Comparison of ENCODE assay signal across 11 cellular contexts in genomic region chr14:77051101-77051500, GRCh38. TPM values are rescaled to one million over a fixed set of nuclear protein-coding genes. Genes with fewer than 3 reads are reported as not detected.
A peak's percentile ranks its signal among the peaks of the same experiment; 100 is the strongest.
DNase-seq lines count a peak whose midpoint lies in the region; ATAC-seq and TF ChIP-seq lines count a peak whose summit lies in the region.
"Had no signal": no experiment of that assay in that cellular context is flagged by ENCODE, and none has a peak within 500 bp of the region (broad histone marks: within the 10 kb centered on the region; RNA-seq: fewer than 3 reads in every experiment).

No MANE protein-coding gene starts in this region.

- H3K4me3 Mint-ChIP-seq in MCF 10A (ENCODE audit: unreplicated experiment) (no peak overlapping the region), osteocyte (ENCODE audit: unreplicated experiment) (no peak overlapping the region)
- H3K4me3 Mint-ChIP-seq: activated CD8-positive, alpha-beta T cell treated with anti-CD3 and anti-CD28 coated beads for 36 hours had no signal

- H3K36me3 Mint-ChIP-seq in MCF 10A (ENCODE audit: insufficient read depth, unreplicated experiment) (no peaks in the 10 kb centered on the region), osteocyte (ENCODE audit: unreplicated experiment) (no peaks in the 10 kb centered on the region)
- H3K36me3 Mint-ChIP-seq: activated naive CD4-positive, alpha-beta T cell treated with anti-CD3 and anti-CD28 coated beads, Interleukin-2, amount 50 U/mL, for 72 hours had no signal

- H3K27me3 ChIP-seq in right cardiac atrium (ENCODE audit: control insufficient read depth, insufficient read depth) (no peaks in the 10 kb centered on the region), vagina (no peaks in the 10 kb centered on the region)

- H3K4me1 ChIP-seq in right cardiac atrium (ENCODE audit: control insufficient read depth, insufficient read depth, low read length) (peaks cover 12% of the 10 kb centered on the region), vagina (peaks cover 33% of the 10 kb centered on the region)

- CTCF ChIA-PET in MCF 10A (lab: Yijun Ruan, JAX) = interaction anchor here (0.6 to 2.3 kb wide), 9 partner anchors 13 to 265 kb away, joined by 3 to 9 read pairs (median 3); no protein-coding TSS in a partner anchor

- WGBS in right cardiac atrium = 19% methylated on average over 11 of the region's 11 CpGs

- peak overlapping the region; percentile 90 for H3K27ac Mint-ChIP-seq in MCF 10A (ENCODE audit: low read depth, unreplicated experiment)
- H3K27ac Mint-ChIP-seq in osteocyte (ENCODE audit: unreplicated experiment) = peak overlapping the region; percentile 69
- H3K27ac Mint-ChIP-seq: activated CD8-positive, alpha-beta T cell treated with anti-CD3 and anti-CD28 coated beads for 36 hours had no signal

- H3K27ac ChIP-seq in right cardiac atrium (ENCODE audit: low read length) (peak overlapping the region; percentile 99), vagina (peak overlapping the region; percentile 42)

- no peaks in the 10 kb centered on the region for H3K36me3 ChIP-seq in vagina

- TF ChIP-seq POLR2A in vagina (IDR thresholded peaks at IDR 0.05) = no peak

- intact Hi-C loops in MCF 10A (cut with micrococcal nuclease) (no loop called here), right cardiac atrium (cut with DNase I) (loop anchor here in 1 of 4 donors (5.0 kb wide), 1 partner anchor 139 kb away; no protein-coding TSS in a partner anchor), vagina (cut with DNase I) (loop anchor here (5.0 kb wide), 1 partner anchor 139 kb away; no protein-coding TSS in a partner anchor)

- DNase-seq in MCF 10A (ENCODE audit: unreplicated experiment) = no peak
- peak; percentile 90 to 94 (median 93) for DNase-seq in right cardiac atrium
- DNase-seq in osteocyte (ENCODE audit: extremely low spot score, unreplicated experiment) = no peak
- no peak for DNase-seq in vagina (ENCODE audit: extremely low spot score in 2 of 2)
- no peak for DNase-seq in NCI-H2171 (lab: John Stamatoyannopoulos, UW)
- no peak for DNase-seq in activated CD4-positive, alpha-beta T cell treated with anti-CD3 and anti-CD28 coated beads, Interleukin-2, amount 50 U/mL, for 48 hours
- DNase-seq: activated CD8-positive, alpha-beta T cell treated with anti-CD3 and anti-CD28 coated beads for 36 hours; NCI-H774; SW 1271 had no signal

- BruUV-seq in MCF 10A (replicated peaks; lab: Mats Ljungman, UMichigan) = no TSS peak

- ATAC-seq in right cardiac atrium (peak; percentile 89 to 92), GM18907 (IDR thresholded peaks at IDR 0.05; ENCODE audit: unreplicated experiment) (no peak)
- ATAC-seq: activated CD8-positive, alpha-beta T cell treated with anti-CD3 and anti-CD28 coated beads for 36 hours; activated naive CD4-positive, alpha-beta T cell treated with anti-CD3 and anti-CD28 coated beads, Interleukin-2, amount 50 U/mL, for 72 hours had no signal

- H3K9me3 ChIP-seq in right cardiac atrium (ENCODE audit: control insufficient read depth, low read length) (no peaks in the 10 kb centered on the region), vagina (no peaks in the 10 kb centered on the region)

- TF ChIP-seq CTCF in MCF 10A (IDR thresholded peaks at IDR 0.05; ENCODE audit: unreplicated experiment) (no peak), osteocyte (IDR thresholded peaks at IDR 0.05) (no peak), vagina (IDR thresholded peaks at IDR 0.05) (no peak)

- H3K4me1 Mint-ChIP-seq in MCF 10A (ENCODE audit: insufficient read depth, unreplicated experiment) = peaks cover 23% of the 10 kb centered on the region
- peaks cover 36% of the 10 kb centered on the region for H3K4me1 Mint-ChIP-seq in osteocyte (ENCODE audit: unreplicated experiment)

- H3K27me3 Mint-ChIP-seq in MCF 10A (ENCODE audit: insufficient read depth, unreplicated experiment) = no peaks in the 10 kb centered on the region
- no peaks in the 10 kb centered on the region for H3K27me3 Mint-ChIP-seq in osteocyte (ENCODE audit: unreplicated experiment)
- H3K27me3 Mint-ChIP-seq: activated CD8-positive, alpha-beta T cell treated with anti-CD3 and anti-CD28 coated beads for 36 hours had no signal

- H3K9me3 Mint-ChIP-seq in MCF 10A (ENCODE audit: unreplicated experiment) (no peaks in the 10 kb centered on the region), osteocyte (ENCODE audit: unreplicated experiment) (no peaks in the 10 kb centered on the region)
- H3K9me3 Mint-ChIP-seq: activated CD8-positive, alpha-beta T cell treated with anti-CD3 and anti-CD28 coated beads for 36 hours; activated naive CD4-positive, alpha-beta T cell treated with anti-CD3 and anti-CD28 coated beads, Interleukin-2, amount 50 U/mL, for 72 hours had no signal

- H3K4me3 ChIP-seq in right cardiac atrium (ENCODE audit: low read length) = no peak overlapping the region
- no peak overlapping the region for H3K4me3 ChIP-seq in vagina

- POLR2A ChIA-PET in MCF 10A (lab: Yijun Ruan, JAX) = interaction anchor here (0.7 to 2.3 kb wide), 4 partner anchors 9 to 133 kb away, joined by 3 to 7 read pairs (median 4); no protein-coding TSS in a partner anchor

RNA-seq across cellular contexts. Expression of gene IRF2BPL, which starts 22.6 kb away (rescaled TPM):
- total RNA-seq in MCF 10A (2022) (22.1 and 26.0 TPM in 2 replicates), right cardiac atrium (10 to 100 TPM; 43.5 to 61.2 (median 51.5) TPM), osteocyte (107 and 120 TPM in 2 replicates), vagina (51.1 TPM)
- 22.0 TPM for polyA plus RNA-seq in right cardiac atrium

RNA-seq across cellular contexts. Expression of gene CIPC, which starts 47.0 kb away (rescaled TPM):
- total RNA-seq in MCF 10A (2022) (9.7 and 11.4 TPM in 2 replicates), right cardiac atrium (10 to 100 TPM; 54.3 to 73.1 (median 65.9) TPM), osteocyte (12.4 and 12.7 TPM in 2 replicates), vagina (43.2 TPM)
- 28.1 TPM for polyA plus RNA-seq in right cardiac atrium

Comparison
In these comparisons a context has a peak if more than half of its experiments do, and no peak if none do; other contexts are left out.
1. DNase-seq: peak in right cardiac atrium (3 of 3); none in MCF 10A (single experiment), osteocyte (single experiment), vagina (0 of 2), NCI-H2171 (single experiment) and activated CD4-positive, alpha-beta T cell treated with anti-CD3 and anti-CD28 coated beads, Interleukin-2, amount 50 U/mL, for 48 hours (0 of 2).